Comparison of ENCODE assay signal across 8 cellular contexts in genomic region chr15:34101366-34102174, GRCh38. TPM values are rescaled to one million over a fixed set of nuclear protein-coding genes. Genes with fewer than 3 reads are reported as not detected.
A peak's percentile ranks its signal among the peaks of the same experiment; 100 is the strongest.
DNase-seq lines count a peak whose midpoint lies in the region; ATAC-seq and TF ChIP-seq lines count a peak whose summit lies in the region.

Gene EMC7 (minus strand): TSS chr15:34101862. CDS start chr15:34101839, 23 bp downstream.
Gene PGBD4 (plus strand): TSS chr15:34102083. CDS start chr15:34102532, 449 bp downstream.

- H3K36me3 ChIP-seq in DND-41 (ENCODE audit: insufficient read depth, low read length) (peaks cover 5% of the 10 kb centered on the region; the same call in 1 of the 2 replicates), KOPT-K1 (ENCODE audit: insufficient read depth, low read length) (no peaks in the 10 kb centered on the region), Peyer's patch (no peaks in the 10 kb centered on the region), esophagus muscularis mucosa (no peaks in the 10 kb centered on the region), muscle layer of colon (ENCODE audit: insufficient read depth, low read length) (no peaks in the 10 kb centered on the region)

- H3K4me3 ChIP-seq in DND-41 (ENCODE audit: low read depth in 1 of 2, low read length in 2 of 2) (peak within 1 kb of the TSS; percentile 72 to 87), Peyer's patch (peak within 1 kb of the TSS; percentile 72 to 92 (median 76)), esophagus muscularis mucosa (peak within 1 kb of the TSS; percentile 72 to 95 (median 85)), muscle layer of colon (ENCODE audit: low read depth in 1 of 2, low read length in 2 of 2) (peak within 1 kb of the TSS; percentile 75 to 86)

- intact Hi-C loops in esophagus muscularis mucosa (cut with DNase I): loop anchor here (5.0 to 10.0 kb wide), 2 partner anchors 111 to 233 kb away; partner anchors contain the start of genes KATNBL1 and SLC12A6

- peak; percentile 99 for ATAC-seq in DND-41 (ENCODE audit: insufficient read depth, low read depth)
- ATAC-seq in GM21825 (IDR thresholded peaks at IDR 0.05; ENCODE audit: unreplicated experiment): peak; percentile 97

- peaks cover 4% of the 10 kb centered on the region; the same call in 1 of the 2 replicates for H4K20me1 ChIP-seq in DND-41 (ENCODE audit: insufficient read depth, low read length)

- H3K9me3 ChIP-seq in DND-41 (ENCODE audit: insufficient read depth, low read length, severe bottlenecking) (no peaks in the 10 kb centered on the region), KOPT-K1 (ENCODE audit: insufficient read depth, low read length, poor library complexity, severe bottlenecking) (no peaks in the 10 kb centered on the region), Peyer's patch (no peaks in the 10 kb centered on the region), esophagus muscularis mucosa (no peaks in the 10 kb centered on the region), muscle layer of colon (ENCODE audit: low read length) (no peaks in the 10 kb centered on the region)

- WGBS in esophagus muscularis mucosa: 1% methylated on average over 27 of the region's 48 CpGs

- peak within 1 kb of the TSS; percentile 99 for H2AFZ ChIP-seq in DND-41 (ENCODE audit: low read depth, low read length)

- TF ChIP-seq POLR2A in Peyer's patch (IDR thresholded peaks at IDR 0.05): peak; percentile 82 to 89
- peak; percentile 9 for TF ChIP-seq POLR2A in esophagus muscularis mucosa (IDR thresholded peaks at IDR 0.05; ENCODE audit: low read depth)

- H3K27ac ChIP-seq in DND-41 (ENCODE audit: low read length) (peak within 1 kb of the TSS; percentile 92), KOPT-K1 (ENCODE audit: low read depth, low read length, poor library complexity, severe bottlenecking) (peak within 1 kb of the TSS; percentile 82), Peyer's patch (peak within 1 kb of the TSS; percentile 77 to 80 (median 78)), esophagus muscularis mucosa (replicated peaks in 1 of 4) (peak within 1 kb of the TSS; percentile 83 to 88 (median 86)), muscle layer of colon (ENCODE audit: low read depth, low read length) (peak within 1 kb of the TSS; percentile 91)

- H3K9ac ChIP-seq in DND-41 (ENCODE audit: low read depth, low read length): peak within 1 kb of the TSS; percentile 92
- peak within 1 kb of the TSS; percentile 93 for H3K9ac ChIP-seq in muscle layer of colon (ENCODE audit: low read length)

- no peaks in the 10 kb centered on the region for H3K27me3 ChIP-seq in DND-41 (ENCODE audit: insufficient read depth, low read length, poor library complexity)
- H3K27me3 ChIP-seq in Peyer's patch: no peaks in the 10 kb centered on the region
- no peaks in the 10 kb centered on the region for H3K27me3 ChIP-seq in esophagus muscularis mucosa
- no peaks in the 10 kb centered on the region for H3K27me3 ChIP-seq in muscle layer of colon (ENCODE audit: control insufficient read depth in 1 of 2, insufficient read depth in 2 of 2, low read length in 2 of 2)

- no peak for TF ChIP-seq EP300 in esophagus muscularis mucosa (IDR thresholded peaks at IDR 0.05)

- H3K4me1 ChIP-seq in DND-41 (ENCODE audit: insufficient read depth, low read length) (peaks cover 28% of the 10 kb centered on the region), Peyer's patch (peaks cover 0 to 21% (median 2%) of the 10 kb centered on the region in 4 donors), esophagus muscularis mucosa (peaks cover 21 to 38% (median 32%) of the 10 kb centered on the region in 4 donors), muscle layer of colon (ENCODE audit: insufficient read depth, low read length) (peaks cover 25% of the 10 kb centered on the region)

- peaks cover 59% of the 10 kb centered on the region for H3K79me2 ChIP-seq in DND-41 (ENCODE audit: insufficient read depth, low read length)

- H3K4me2 ChIP-seq in DND-41 (ENCODE audit: insufficient read depth, low read length): peak within 1 kb of the TSS; percentile 76

- TF ChIP-seq CTCF in DND-41 (IDR thresholded peaks at IDR 0.05; ENCODE audit: borderline replicate concordance, extremely low read depth, low read length, poor library complexity, severe bottlenecking) (no peak), Peyer's patch (IDR thresholded peaks at IDR 0.05) (peak in 1 of 6 experiments; percentile 17), esophagus muscularis mucosa (IDR thresholded peaks at IDR 0.05) (peak in 1 of 3 experiments; percentile 36)

- DNase-seq in DND-41 (peak; percentile 97), Peyer's patch (peak; percentile 97 to 99 (median 99)), activated T-helper 1 cell treated with Interleukin-2 at 50 U/mL for 16 hours (ENCODE audit: low read depth) (peak; percentile 99), esophagus muscularis mucosa (ENCODE audit: extremely low spot score) (peak; percentile 100)
- DNase-seq in stimulated activated CD8-positive, alpha-beta memory T cell treated with anti-CD3 and anti-CD28 coated beads, Interleukin-7, amount 100 ng/mL, for 1 hour (ENCODE audit: low read depth in 2 of 2): peak; percentile 99 to 100

RNA-seq across cellular contexts. Expression of gene EMC7, which starts in this region (rescaled TPM):
- total RNA-seq in Peyer's patch (10 to 100 TPM in 3 of 4 donors, not detected in 1; 20.5 to 29.8 (median 29.2) TPM), esophagus muscularis mucosa (10 to 100 TPM; 38.6 to 47.1 (median 42.4) TPM)

RNA-seq across cellular contexts. Expression of gene PGBD4, which starts in this region (rescaled TPM):
- total RNA-seq in Peyer's patch (1 to 10 TPM in 3 of 4 donors, under 1 TPM in 1; 0.83 to 2.9 (median 1.8) TPM), esophagus muscularis mucosa (1 to 10 TPM in 3 of 4 donors, under 1 TPM in 1; 0.66 to 1.7 (median 1.2) TPM)

Comparison
In these comparisons a context has a peak if more than half of its experiments do, and no peak if none do; other contexts are left out.
1. Peak in every context shown above with its lines: DNase-seq, ATAC-seq, H3K4me3 ChIP-seq and H3K27ac ChIP-seq.